15 cellular contexts compared by ENCODE assay signal in the genomic region with DNA sequence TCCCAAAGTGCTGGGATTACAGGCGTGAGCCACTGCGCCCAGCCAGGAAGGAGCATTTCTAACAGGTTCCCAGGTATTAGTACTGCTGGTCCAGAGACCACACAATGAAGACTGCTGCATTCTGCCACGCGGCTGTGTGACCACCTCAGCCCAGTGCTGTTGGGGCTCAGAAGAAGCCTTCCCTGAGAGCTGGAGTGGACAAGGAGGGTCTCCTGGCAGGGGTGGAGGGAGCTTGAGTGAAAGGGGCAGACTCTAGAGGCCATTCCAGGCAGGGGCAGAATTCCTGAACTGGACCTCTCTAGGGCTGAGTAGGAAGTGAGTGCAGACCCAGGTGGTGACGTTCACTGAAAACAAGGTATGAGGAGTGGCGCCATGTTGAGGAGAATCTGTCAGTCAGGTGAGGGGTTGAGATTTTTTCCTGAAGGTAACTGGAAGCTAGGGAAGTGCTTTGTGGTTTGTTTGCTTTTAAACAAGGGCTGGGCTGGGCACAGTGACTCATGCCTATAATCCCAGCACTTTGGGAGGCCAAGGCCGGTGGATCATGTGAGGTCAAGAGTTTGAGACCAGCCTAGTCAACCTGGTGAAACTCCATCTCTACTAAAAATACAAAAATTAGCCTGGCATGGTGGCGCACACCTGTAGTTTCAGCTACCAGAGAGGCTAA.
DNase-seq lines count a peak whose midpoint lies in the region; ATAC-seq and TF ChIP-seq lines count a peak whose summit lies in the region.
"Had no signal": no experiment of that assay in that cellular context is flagged by ENCODE, and none has a peak within 500 bp of the region (broad histone marks: within the 10 kb centered on the region; RNA-seq: fewer than 3 reads in every experiment).

No MANE protein-coding gene starts in this region.

- H4K20me1 ChIP-seq in mammary epithelial cell (ENCODE audit: insufficient read depth, low read length), result no peaks in the 10 kb centered on the region

- CTCF ChIA-PET in mammary epithelial cell (lab: Charles Lee; ENCODE audit: low non-redundant PET), result no interaction called here

- H3K9me3 ChIP-seq in mammary epithelial cell (replicated peaks; ENCODE audit: insufficient read depth, low read length) (no peaks in the 10 kb centered on the region), lung (ENCODE audit: control insufficient read depth in 2 of 2, insufficient read depth in 1 of 2, low read length in 1 of 2) (no peaks in the 10 kb centered on the region)
- H3K9me3 ChIP-seq: thyroid gland had no signal

- 82% methylated on average over 8 of the region's 8 CpGs for WGBS in mammary epithelial cell (ENCODE audit: low coverage, missing lambda C conversion rate)
- 86 to 89% methylated on average over 8 of the region's 8 CpGs for WGBS in lung, 2 donors

- DNase-seq in NCI-H2029 treated with DMSO at 0.1 percent for 48 hours (lab: John Stamatoyannopoulos, UW) (peak; percentile 21), NCI-H2029 (lab: John Stamatoyannopoulos, UW) (no peak), mammary epithelial cell (peak; percentile 68), lung (ENCODE audit: low spot score) (peak; percentile 38), ureter (ENCODE audit: low spot score) (peak; percentile 59), SHP77 treated with DMSO at 0.1 percent for 48 hours (lab: John Stamatoyannopoulos, UW) (no peak), NK-92 (lab: John Stamatoyannopoulos, UW; ENCODE audit: unreplicated experiment) (no peak)
- DNase-seq: activated CD8-positive, alpha-beta memory T cell treated with anti-CD3 and anti-CD28 coated beads, Interleukin-2, amount 50 U/mL, for 4 hours; NCI-H146; NCI-H446; T-helper 1 cell; thyroid gland had no signal

- H3K9ac ChIP-seq in mammary epithelial cell (ENCODE audit: insufficient read depth, low read length), result no peak overlapping the region
- H3K9ac ChIP-seq: KMS-11 had no signal

- TF ChIP-seq CTCF in mammary epithelial cell (conservative IDR thresholded peaks at IDR 0.05 in 1 of 2, IDR thresholded peaks at IDR 0.05 in 1 of 2; ENCODE audit: extremely low read depth in 1 of 2, insufficient read depth in 1 of 2, low read depth in 1 of 2, low read length in 2 of 2) (no peak), lung (IDR thresholded peaks at IDR 0.05; ENCODE audit: control extremely low read depth, extremely low read depth) (no peak)

- H3K27me3 ChIP-seq in mammary epithelial cell (ENCODE audit: insufficient read depth, low read length), result no peaks in the 10 kb centered on the region
- no peaks in the 10 kb centered on the region for H3K27me3 ChIP-seq in lung (ENCODE audit: control insufficient read depth, insufficient read depth)
- H3K27me3 ChIP-seq: cardiac muscle cell, thyroid gland had no signal

- H3K79me2 ChIP-seq in mammary epithelial cell (ENCODE audit: insufficient read depth, low read length), result no peaks in the 10 kb centered on the region

- H3K4me3 ChIP-seq in mammary epithelial cell (replicated peaks in 1 of 3; ENCODE audit: insufficient read depth in 1 of 3, low read depth in 2 of 3, low read length in 3 of 3) (no peak overlapping the region), lung (no peak overlapping the region)
- H3K4me3 ChIP-seq: cardiac muscle cell, thyroid gland had no signal

- no TSS peak for BruUV-seq in mammary epithelial cell (replicated peaks; lab: Mats Ljungman, UMichigan)

- no peak overlapping the region for H3K4me2 ChIP-seq in mammary epithelial cell (ENCODE audit: insufficient read depth, low read depth, low read length)
- H3K4me2 ChIP-seq: KMS-11 had no signal

- H2AFZ ChIP-seq in mammary epithelial cell (ENCODE audit: low read depth, low read length), result no peak overlapping the region

- intact Hi-C loops in mammary epithelial cell (cut with micrococcal nuclease), result loop anchor here (10.0 kb wide), 1 partner anchor 158 kb away; no protein-coding TSS in a partner anchor

- dilution Hi-C loops in mammary epithelial cell (cut with HindIII; ENCODE audit: low sequenced_read_pairs), result loop anchor here (5.0 kb wide), 1 partner anchor 51 kb away; no protein-coding TSS in a partner anchor

- H3K27ac ChIP-seq in mammary epithelial cell (ENCODE audit: insufficient read depth, low read depth, low read length), result no peak overlapping the region
- peak overlapping the region in 1 of 2 donors; percentile 77 for H3K27ac ChIP-seq in lung (ENCODE audit: low read depth in 1 of 2, low read length in 1 of 2)
- H3K27ac ChIP-seq: cardiac muscle cell, KMS-11, thyroid gland had no signal

- peaks cover 9% of the 10 kb centered on the region for H3K4me1 ChIP-seq in mammary epithelial cell (ENCODE audit: insufficient read depth, low read length)
- peaks cover 0 to 8% of the 10 kb centered on the region in 2 donors for H3K4me1 ChIP-seq in lung (ENCODE audit: control insufficient read depth in 2 of 2, insufficient read depth in 2 of 2, low read length in 2 of 2)

- H3K36me3 ChIP-seq in mammary epithelial cell (ENCODE audit: insufficient read depth, low read length) (no peaks in the 10 kb centered on the region), lung (ENCODE audit: control insufficient read depth in 2 of 2, insufficient read depth in 2 of 2, low read length in 2 of 2) (no peaks in the 10 kb centered on the region)
- H3K36me3 ChIP-seq: cardiac muscle cell, thyroid gland had no signal

- in situ Hi-C loops in mammary epithelial cell (cut with MboI; ENCODE audit: low sequenced_read_pairs in 2 of 2), result no loop called here

- ATAC-seq in lung (ENCODE audit: insufficient read depth, low FRiP score), result no peak
- no peak for ATAC-seq in GM21723 (IDR thresholded peaks at IDR 0.05; ENCODE audit: unreplicated experiment)

Comparison
In these comparisons a context has a peak if more than half of its experiments do, and no peak if none do; other contexts are left out.
1. DNase-seq: peak in NCI-H2029 treated with DMSO at 0.1 percent for 48 hours (single experiment), mammary epithelial cell (single experiment), lung (single experiment) and ureter (single experiment); none in NCI-H2029 (single experiment), SHP77 treated with DMSO at 0.1 percent for 48 hours (single experiment) and NK-92 (single experiment).